26 cellular contexts compared by ENCODE assay signal in genomic region chr14:103534576-103535061, GRCh38. TPM values are rescaled to one million over a fixed set of nuclear protein-coding genes. Genes with fewer than 3 reads are reported as not detected.
A peak's percentile ranks its signal among the peaks of the same experiment; 100 is the strongest.
DNase-seq lines count a peak whose midpoint lies in the region; ATAC-seq and TF ChIP-seq lines count a peak whose summit lies in the region.
"Had no signal": no experiment of that assay in that cellular context is flagged by ENCODE, and none has a peak within 500 bp of the region (broad histone marks: within the 10 kb centered on the region; RNA-seq: fewer than 3 reads in every experiment).

No MANE protein-coding gene starts in this region.

- TF ChIP-seq CTCF in endodermal cell (conservative IDR thresholded peaks at IDR 0.05) (no peak), transverse colon (IDR thresholded peaks at IDR 0.05) (no peak)

- no peak for TF ChIP-seq POLR2A in transverse colon (IDR thresholded peaks at IDR 0.05)

- H3K4me1 ChIP-seq in endodermal cell (ENCODE audit: control insufficient read depth, insufficient read depth, low read length) (no peaks in the 10 kb centered on the region), neuronal stem cell (ENCODE audit: control insufficient read depth in 2 of 2, insufficient read depth in 1 of 2, low read depth in 1 of 2, low read length in 2 of 2) (peaks cover 3 to 20% of the 10 kb centered on the region in 2 donors), transverse colon (peaks cover 27 to 64% (median 45%) of the 10 kb centered on the region in 4 donors)

- no peak overlapping the region for H3K4ac ChIP-seq in neuronal stem cell (ENCODE audit: low read length)

- H3K4me3 Mint-ChIP-seq in endodermal cell = no peak overlapping the region
- H3K4me3 Mint-ChIP-seq: activated T-cell treated with anti-CD3 and anti-CD28 coated beads, Interleukin-2, amount 50 U/mL, for 4 hours; immature natural killer cell; mesothelial cell of epicardium; natural killer cell; stimulated activated effector memory CD8-positive, alpha-beta T cell treated with anti-CD3 and anti-CD28 coated beads, Interleukin-12 subunit alpha, Interleukin-12 subunit beta, amount 100 ng/mL, for 72 hours; T-helper 17 cell had no signal

- peak; percentile 64 for DNase-seq in Right ventricle myocardium inferior (ENCODE audit: missing footprints)
- DNase-seq in Right ventricle myocardium superior = no peak
- no peak for DNase-seq in endodermal cell
- DNase-seq in neuronal stem cell (ENCODE audit: low spot score) = no peak
- no peak for DNase-seq in transverse colon
- DNase-seq in GM03348 (ENCODE audit: low spot score) = no peak
- DNase-seq in NCI-H187 (lab: John Stamatoyannopoulos, UW) = no peak
- DNase-seq: 8988T; activated CD4-positive, alpha-beta T cell treated with anti-CD3 and anti-CD28 coated beads for 4 hours; activated naive CD4-positive, alpha-beta T cell; activated T-cell treated with anti-CD3 and anti-CD28 coated beads, Interleukin-2, amount 50 U/mL, for 4 hours; cortex of kidney; immature natural killer cell; KBM-7; MG63; natural killer cell; NCI-H1417 treated with DMSO at 0.1 percent for 48 hours; NCI-H345; NCI-H82; SK-N-SH; stimulated activated CD4-positive, alpha-beta T cell treated with anti-CD3 and anti-CD28 coated beads, Interleukin-4, amount 100 ng/mL, for 24 hours; T-helper 17 cell had no signal

- H2BK5ac ChIP-seq in neuronal stem cell (ENCODE audit: low read length) = no peak overlapping the region

- H3K4me1 Mint-ChIP-seq in endodermal cell = peaks cover 6% of the 10 kb centered on the region

- peaks cover 3% of the 10 kb centered on the region for H3K27me3 Mint-ChIP-seq in endodermal cell (ENCODE audit: insufficient read depth)
- H3K27me3 Mint-ChIP-seq: T-helper 17 cell had no signal

- no peak for TF ChIP-seq EP300 in transverse colon (IDR thresholded peaks at IDR 0.05; ENCODE audit: low read depth)

- H3K36me3 ChIP-seq in endodermal cell (ENCODE audit: control insufficient read depth, insufficient read depth, low read length) (peaks cover 7% of the 10 kb centered on the region), neuronal stem cell (replicated peaks in 1 of 2; ENCODE audit: control insufficient read depth in 2 of 2, insufficient read depth in 2 of 2, low read length in 2 of 2) (peaks cover 4 to 23% of the 10 kb centered on the region in 2 donors), transverse colon (no peaks in the 10 kb centered on the region)

- ATAC-seq in Right ventricle myocardium inferior (no peak), Right ventricle myocardium superior (ENCODE audit: poor library complexity) (no peak), HG03432 (IDR thresholded peaks at IDR 0.05; ENCODE audit: unreplicated experiment) (no peak)
- ATAC-seq: activated T-cell treated with anti-CD3 and anti-CD28 coated beads, Interleukin-2, amount 50 U/mL, for 4 hours; GM12878; natural killer cell; stimulated activated effector memory CD8-positive, alpha-beta T cell treated with anti-CD3 and anti-CD28 coated beads, Interleukin-12 subunit alpha, Interleukin-12 subunit beta, amount 100 ng/mL, for 72 hours; T-helper 17 cell had no signal

- no peaks in the 10 kb centered on the region for H3K27me3 ChIP-seq in endodermal cell (ENCODE audit: control insufficient read depth, insufficient read depth, low read length, poor library complexity, severe bottlenecking)
- no peaks in the 10 kb centered on the region for H3K27me3 ChIP-seq in neuronal stem cell (ENCODE audit: control insufficient read depth in 3 of 3, insufficient read depth in 3 of 3, low read depth in 1 of 3, low read length in 3 of 3)
- no peaks in the 10 kb centered on the region for H3K27me3 ChIP-seq in transverse colon
- H3K27me3 ChIP-seq: MG63 had no signal

- peak overlapping the region; percentile 56 for H2AK5ac ChIP-seq in neuronal stem cell (ENCODE audit: low read depth, low read length)

- in situ Hi-C loops in transverse colon (cut with MboI; ENCODE audit: low pct_ligation_motif_present in 1 of 4, low pct_unique_long_range_greater_than_20kb in 1 of 4, low sequenced_read_pairs in 3 of 4) = no loop called here

- WGBS in endodermal cell (ENCODE audit: insufficient coverage in 1 of 2, insufficient read length in 1 of 2), 2 experiments = 87 to 93% methylated on average over 13 to 22 of the region's 22 CpGs
- WGBS in neuronal stem cell (ENCODE audit: extremely low coverage in 2 of 2, insufficient read length in 2 of 2, insufficient replicate concordance in 1 of 2), 2 donors = no CpG with 5 or more reads among the region's 22 CpGs
- WGBS in transverse colon (ENCODE audit: low coverage in 1 of 2), 2 donors = 88% methylated on average over 10 of the region's 22 CpGs; no CpG with 5 or more reads in 1 of the 2 donors

- H3K4me3 ChIP-seq in endodermal cell (ENCODE audit: low read length) (no peak overlapping the region), neuronal stem cell (ENCODE audit: low read length in 2 of 2) (no peak overlapping the region), transverse colon (no peak overlapping the region)
- H3K4me3 ChIP-seq: GM12878, MG63 had no signal

- H3K9ac ChIP-seq in endodermal cell (ENCODE audit: extremely low read depth, low read length, poor library complexity, severe bottlenecking) = no peak overlapping the region
- no peak overlapping the region for H3K9ac ChIP-seq in neuronal stem cell (ENCODE audit: low read depth, low read length, poor library complexity)
- H3K9ac ChIP-seq: SK-N-SH had no signal

- no peaks in the 10 kb centered on the region for H3K9me3 Mint-ChIP-seq in endodermal cell
- H3K9me3 Mint-ChIP-seq: activated T-cell treated with anti-CD3 and anti-CD28 coated beads, Interleukin-2, amount 50 U/mL, for 4 hours; immature natural killer cell; mesothelial cell of epicardium; natural killer cell; stimulated activated effector memory CD8-positive, alpha-beta T cell treated with anti-CD3 and anti-CD28 coated beads, Interleukin-12 subunit alpha, Interleukin-12 subunit beta, amount 100 ng/mL, for 72 hours had no signal

- no peak overlapping the region for H2BK15ac ChIP-seq in neuronal stem cell (ENCODE audit: low read length)

- H3K36me3 Mint-ChIP-seq in endodermal cell (ENCODE audit: low read depth) = no peaks in the 10 kb centered on the region
- H3K36me3 Mint-ChIP-seq: immature natural killer cell, mesothelial cell of epicardium, natural killer cell had no signal

- no peak overlapping the region for H4K8ac ChIP-seq in neuronal stem cell (ENCODE audit: low read depth, low read length)

- intact Hi-C loops in Right ventricle myocardium inferior (cut with DNase I) = no loop called here
- intact Hi-C loops in Right ventricle myocardium superior (cut with DNase I) = no loop called here
- intact Hi-C loops in transverse colon (cut with DNase I; ENCODE audit: low total_unique reads) = no loop called here

- H3K9me3 ChIP-seq in endodermal cell (ENCODE audit: control insufficient read depth, low read length) (no peaks in the 10 kb centered on the region), neuronal stem cell (replicated peaks in 1 of 2; ENCODE audit: control insufficient read depth in 2 of 2, insufficient read depth in 1 of 2, low read depth in 1 of 2, low read length in 2 of 2) (peaks cover 0 to 3% of the 10 kb centered on the region in 2 donors), transverse colon (no peaks in the 10 kb centered on the region)
- H3K9me3 ChIP-seq: MG63, SK-N-SH had no signal

- H2AFZ ChIP-seq in neuronal stem cell (ENCODE audit: low read length) = no peak overlapping the region

- peak overlapping the region; percentile 57 for H3K27ac ChIP-seq in endodermal cell (ENCODE audit: low read depth, low read length)
- H3K27ac ChIP-seq in neuronal stem cell (replicated peaks; ENCODE audit: low read length) = no peak overlapping the region
- H3K27ac ChIP-seq in transverse colon = peak overlapping the region; percentile 66 to 94 (median 86)

- peaks cover 9% of the 10 kb centered on the region for H3K79me1 ChIP-seq in neuronal stem cell (ENCODE audit: low read depth, low read length)

- H4K91ac ChIP-seq in neuronal stem cell (ENCODE audit: low read depth, low read length, poor library complexity) = no peak overlapping the region

- no peak overlapping the region for H2BK120ac ChIP-seq in neuronal stem cell (ENCODE audit: low read depth, low read length)

- no peak overlapping the region for H3K27ac Mint-ChIP-seq in endodermal cell
- H3K27ac Mint-ChIP-seq: immature natural killer cell; mesothelial cell of epicardium; natural killer cell; stimulated activated effector memory CD8-positive, alpha-beta T cell treated with anti-CD3 and anti-CD28 coated beads, Interleukin-12 subunit alpha, Interleukin-12 subunit beta, amount 100 ng/mL, for 72 hours; T-helper 17 cell had no signal

- H3K23ac ChIP-seq in neuronal stem cell (ENCODE audit: low read depth, low read length, poor library complexity) = no peak overlapping the region

- no peak overlapping the region for H3K14ac ChIP-seq in neuronal stem cell (ENCODE audit: low read length)

- no peak overlapping the region for H3K18ac ChIP-seq in neuronal stem cell (ENCODE audit: low read length)

- H3K4me2 ChIP-seq in neuronal stem cell (ENCODE audit: insufficient read depth, low read length, poor library complexity, severe bottlenecking) = no peak overlapping the region
- H3K4me2 ChIP-seq: SK-N-SH had no signal

- H2BK12ac ChIP-seq in neuronal stem cell (ENCODE audit: low read length) = no peak overlapping the region

RNA-seq across cellular contexts. Expression of gene TRMT61A, which starts 5.6 kb away (rescaled TPM):
- total RNA-seq in Right ventricle myocardium inferior (5.6 TPM), Right ventricle myocardium superior (5.0 TPM), endodermal cell (1 to 10 TPM; 7.4 to 7.9 TPM), transverse colon (10 to 100 TPM; 12.2 to 38.2 (median 14.1) TPM)
- 4.5 TPM for polyA plus RNA-seq in endodermal cell (2013, experiment 1 of 2)
- 4.1 TPM for polyA plus RNA-seq in endodermal cell (2013, experiment 2 of 2)
- polyA plus RNA-seq in neuronal stem cell (2013, experiment 1 of 2) = 2.1 TPM
- 2.2 TPM for polyA plus RNA-seq in neuronal stem cell (2013, experiment 2 of 2)

RNA-seq across cellular contexts. Expression of gene CKB, which starts 12.0 kb away (rescaled TPM):
- total RNA-seq in Right ventricle myocardium inferior (577 TPM), Right ventricle myocardium superior (702 TPM), endodermal cell (100 to 1,000 TPM; 602 to 920 TPM), transverse colon (1,000 to 10,000 TPM in 3 of 4 donors, 100 to 1,000 TPM in 1; 504 to 5,877 (median 3,263) TPM)
- 1,216 TPM for polyA plus RNA-seq in endodermal cell (2013, experiment 1 of 2)
- polyA plus RNA-seq in endodermal cell (2013, experiment 2 of 2) = 1,012 TPM
- 418 TPM for polyA plus RNA-seq in neuronal stem cell (2013, experiment 1 of 2)
- 412 TPM for polyA plus RNA-seq in neuronal stem cell (2013, experiment 2 of 2)

RNA-seq across cellular contexts. Expression of gene BAG5, which starts 27.8 kb away (rescaled TPM):
- 16.1 TPM for total RNA-seq in Right ventricle myocardium inferior
- total RNA-seq in Right ventricle myocardium superior = 14.3 TPM
- total RNA-seq in endodermal cell = 10 to 100 TPM; 27.6 to 28.1 TPM
- polyA plus RNA-seq in endodermal cell (2013, experiment 1 of 2) = 20.2 TPM
- 20.5 TPM for polyA plus RNA-seq in endodermal cell (2013, experiment 2 of 2)
- 11.7 TPM for polyA plus RNA-seq in neuronal stem cell (2013, experiment 1 of 2)
- polyA plus RNA-seq in neuronal stem cell (2013, experiment 2 of 2) = 11.8 TPM
- total RNA-seq in transverse colon = 10 to 100 TPM; 10.8 to 26.3 (median 23.9) TPM

RNA-seq across cellular contexts. Expression of gene COA8, which starts 28.1 kb away (rescaled TPM):
- total RNA-seq in Right ventricle myocardium inferior (49.3 TPM), Right ventricle myocardium superior (60.6 TPM), endodermal cell (10 to 100 TPM; 30.1 to 39.8 TPM), transverse colon (10 to 100 TPM in 2 of 4 donors, 1 to 10 TPM in 1, not detected in 1; 1.5 to 17.1 (median 15.2) TPM)
- polyA plus RNA-seq in endodermal cell (2013, experiment 1 of 2) = 34.9 TPM
- polyA plus RNA-seq in endodermal cell (2013, experiment 2 of 2) = 38.8 TPM
- 45.8 TPM for polyA plus RNA-seq in neuronal stem cell (2013, experiment 1 of 2)
- 47.5 TPM for polyA plus RNA-seq in neuronal stem cell (2013, experiment 2 of 2)
